Comparison of ENCODE assay signal across 9 cellular contexts in genomic region chr16:57245472-57246113, GRCh38. TPM values are rescaled to one million over a fixed set of nuclear protein-coding genes. Genes with fewer than 3 reads are reported as not detected.
DNase-seq lines count a peak whose midpoint lies in the region; ATAC-seq, FAIRE-seq and TF ChIP-seq lines count a peak whose summit lies in the region.
"Had no signal": no experiment of that assay in that cellular context is flagged by ENCODE, and none has a peak within 500 bp of the region (broad histone marks: within the 10 kb centered on the region; RNA-seq: fewer than 3 reads in every experiment).

No MANE protein-coding gene starts in this region.

- H2AFZ ChIP-seq in K562 (ENCODE audit: low read depth, low read length): peak overlapping the region; percentile 86

- H3K9ac ChIP-seq in K562 (ENCODE audit: insufficient read depth in 1 of 2, low read depth in 2 of 2, low read length in 2 of 2): peak overlapping the region; percentile 81 to 95

- CTCF ChIA-PET in Caco-2 (lab: Charles Lee) (interaction anchor here (1.0 to 1.4 kb wide), 5 partner anchors 38 to 203 kb away, joined by 3 to 7 read pairs (median 5); no protein-coding TSS in a partner anchor), K562 (lab: Yijun Ruan, JAX; ENCODE audit: low intra/inter-chr PET ratio) (no interaction called here)

- 8% methylated on average over 15 of the region's 28 CpGs for WGBS in K562 (ENCODE audit: insufficient coverage, low coverage, missing lambda C conversion rate)

- no peak for TF ChIP-seq EP300 in K562 (IDR thresholded peaks at IDR 0.05; ENCODE audit: low read length)

- H3K27me3 ChIP-seq in Caco-2 (replicated peaks; ENCODE audit: control insufficient read depth, insufficient read depth, low read length) (no peaks in the 10 kb centered on the region), K562 (ENCODE audit: control insufficient read depth in 2 of 2, insufficient read depth in 2 of 2, low read length in 2 of 2) (no peaks in the 10 kb centered on the region)

- H3K4me3 ChIP-seq in Caco-2 (ENCODE audit: low read depth, low read length) (peak overlapping the region; percentile 48), K562 (peak overlapping the region; percentile 84)

- no peaks in the 10 kb centered on the region for H3K27me3 Mint-ChIP-seq in Caco-2 (ENCODE audit: insufficient read depth, unreplicated experiment)

- POLR2A ChIA-PET in Caco-2 (lab: Charles Lee): interaction anchor here (0.6 to 2.3 kb wide), 13 partner anchors 10 to 458 kb away, joined by 3 to 9 read pairs (median 5); partner anchors contain the start of genes CIAPIN1, COQ9, PSME3IP1 and RSPRY1
- POLR2A ChIA-PET in K562 (lab: Yijun Ruan, JAX): interaction anchor here (0.9 to 2.1 kb wide), 11 partner anchors 11 to 193 kb away, joined by 3 to 15 read pairs (median 4); partner anchors contain the start of genes PSME3IP1 and RSPRY1

- H3K4me3 Mint-ChIP-seq in Caco-2 (ENCODE audit: unreplicated experiment): peak overlapping the region; percentile 85

- no peaks in the 10 kb centered on the region for H3K9me1 ChIP-seq in K562 (ENCODE audit: control insufficient read depth, insufficient read depth, low read length)

- H4K20me1 ChIP-seq in K562 (replicated peaks; ENCODE audit: control insufficient read depth, insufficient read depth, low read length): no peaks in the 10 kb centered on the region

- H3K36me3 ChIP-seq in Caco-2 (ENCODE audit: control insufficient read depth, insufficient read depth, low read length) (0 out of 2 replicates have a peak, but pooled peaks cover 2% of the 10 kb centered on the region), K562 (ENCODE audit: control insufficient read depth, insufficient read depth, low read length) (peaks cover 20% of the 10 kb centered on the region; the same call in 2 of the 3 replicates)

- intact Hi-C loops in Caco-2 (cut with micrococcal nuclease; ENCODE audit: unreplicated experiment) (loop anchor here (1.0 to 2.0 kb wide), 5 partner anchors 35 to 172 kb away; partner anchors contain the start of genes PSME3IP1 and RSPRY1), K562 (cut with micrococcal nuclease) (loop anchor here (1.0 kb wide), 1 partner anchor 55 kb away; no protein-coding TSS in a partner anchor)

- BruUV-seq in Caco-2 (replicated peaks; lab: Mats Ljungman, UMichigan) (no TSS peak), K562 (replicated peaks; lab: Mats Ljungman, UMichigan) (no TSS peak)

- peaks cover 55% of the 10 kb centered on the region for H3K36me3 Mint-ChIP-seq in Caco-2 (ENCODE audit: insufficient read depth, unreplicated experiment)

- TF ChIP-seq CTCF in Caco-2 (IDR thresholded peaks at IDR 0.05; ENCODE audit: insufficient read depth in 1 of 2, low read depth in 1 of 2, low read length in 1 of 2, severe bottlenecking in 1 of 2, unreplicated experiment in 1 of 2): no peak
- no peak for TF ChIP-seq CTCF in K562 (IDR thresholded peaks at IDR 0.05 in 2 of 3, conservative IDR thresholded peaks at IDR 0.05 in 1 of 3; ENCODE audit: insufficient read depth in 2 of 3, low read depth in 1 of 3, low read length in 3 of 3)

- no peaks in the 10 kb centered on the region for H3K9me3 ChIP-seq in Caco-2
- no peaks in the 10 kb centered on the region for H3K9me3 ChIP-seq in K562 (replicated peaks; ENCODE audit: control insufficient read depth, insufficient read depth, low read depth, low read length)

- FAIRE-seq in K562 (lab: Jason Lieb, UNC): peak; percentile 77
- FAIRE-seq: TTC549 had no signal

- peak overlapping the region; percentile 79 for H3K27ac ChIP-seq in K562 (ENCODE audit: extremely low read depth, low read depth, low read length)

- DNase-seq in Caco-2 (peak; percentile 70 to 71), NAMALWA (ENCODE audit: low spot score) (peak; percentile 36), K562 (ENCODE audit: extremely low read depth in 1 of 4, low spot score in 3 of 4) (peak in 2 of 4 experiments; percentile 42 to 51), iris pigment epithelial cell (ENCODE audit: low read depth) (peak; percentile 22)
- peak; percentile 38 for DNase-seq in stimulated activated naive CD8-positive, alpha-beta T cell treated with anti-CD3 and anti-CD28 coated beads, Interleukin-15, Interleukin-2, amounts not matched to agents 100 U/mL and 50 U/mL, for 24 hours
- no peak for DNase-seq in stimulated activated CD4-positive, alpha-beta T cell treated with anti-CD3 and anti-CD28 coated beads, Interleukin-1b, Interleukin-23, amount 100 ng/mL, for 48 hours

- no peaks in the 10 kb centered on the region for H3K9me3 Mint-ChIP-seq in Caco-2 (ENCODE audit: unreplicated experiment)

- in situ Hi-C loops in K562 (cut with MboI): no loop called here

- peak overlapping the region; percentile 87 for H3K27ac Mint-ChIP-seq in Caco-2 (ENCODE audit: unreplicated experiment)

- H3K4me1 ChIP-seq in Caco-2 (no peaks in the 10 kb centered on the region), K562 (replicated peaks in 1 of 2; ENCODE audit: control insufficient read depth in 2 of 2, insufficient read depth in 2 of 2, low read length in 2 of 2) (peaks cover 7 to 8% of the 10 kb centered on the region in 2 experiments; a peak in 4 of 5 replicates)

- H3K79me2 ChIP-seq in K562 (ENCODE audit: control insufficient read depth, insufficient read depth, low read length): peaks cover 9% of the 10 kb centered on the region; the same call in 2 of the 3 replicates

- peak overlapping the region; percentile 76 for H3K4me2 ChIP-seq in K562 (ENCODE audit: insufficient read depth, low read length)

- ATAC-seq in GM21423 (IDR thresholded peaks at IDR 0.05; ENCODE audit: unreplicated experiment) (peak; percentile 23), K562 (peak; percentile 54), GM18520 (IDR thresholded peaks at IDR 0.05; ENCODE audit: unreplicated experiment) (no peak)
- no peak for ATAC-seq in stimulated activated naive CD8-positive, alpha-beta T cell treated with anti-CD3 and anti-CD28 coated beads, Interleukin-15, Interleukin-2, amounts not matched to agents 100 U/mL and 50 U/mL, for 24 hours

- TF ChIP-seq POLR2A in K562 (conservative IDR thresholded peaks at IDR 0.05): no peak

- H3K4me1 Mint-ChIP-seq in Caco-2 (ENCODE audit: low read depth, unreplicated experiment): peaks cover 7% of the 10 kb centered on the region

- TF ChIP-seq RAD21 in K562 (CRISPR knock-in tag; conservative IDR thresholded peaks at IDR 0.05 in 1 of 2, IDR thresholded peaks at IDR 0.05 in 1 of 2): no peak

RNA-seq across cellular contexts. Expression of gene ARL2BP, which starts 0.5 kb away (rescaled TPM):
- 38.5 and 47.6 TPM in 2 replicates for total RNA-seq in Caco-2 (2022)
- total RNA-seq in K562 (2011; cell fraction: chromatin; rRNA removed; ENCODE audit: low replicate concordance): 7.3 and 7.4 TPM in 2 replicates
- total RNA-seq in K562 (2011; cell fraction: nucleolus; rRNA removed): 6.1 and 6.7 TPM in 2 replicates
- 9.8 and 13.2 TPM in 2 replicates for total RNA-seq in K562 (2011; cell fraction: nucleoplasm; rRNA removed)
- 24.5 and 28.0 TPM in 2 replicates for total RNA-seq in K562 (2014; rRNA removed)
- 33.9 and 34.6 TPM in 2 replicates for total RNA-seq in K562 (2014; rRNA removed; fragmentation: Illumina TruSeq; extraction: Trizol)
- total RNA-seq in K562 (2015; rRNA removed; fragmentation: Illumina TruSeq; extraction: Trizol): 33.2 and 36.7 TPM in 2 replicates
- 27.2 and 30.8 TPM in 2 replicates for total RNA-seq in K562 (2021)
- polyA plus RNA-seq in K562 (2011; rRNA removed): 41.8 and 49.8 TPM in 2 replicates
- polyA plus RNA-seq in K562 (2011; cell fraction: cytosol; rRNA removed): 32.7 and 45.1 TPM in 2 replicates
- polyA plus RNA-seq in K562 (2011; cell fraction: nucleus; rRNA removed): 13.7 and 20.4 TPM in 2 replicates
- polyA plus RNA-seq in K562 (2012): 29.7 and 37.4 TPM in 2 replicates
- polyA plus RNA-seq in K562 (2014; fragmentation: Illumina TruSeq; extraction: Trizol): 33.1 and 38.3 TPM in 2 replicates
- polyA plus RNA-seq in K562 (2014; fragmentation: Nextera tagmentation; extraction: Ambion mirVana): 10 to 100 TPM; 16.7 to 17.1 TPM
- polyA plus RNA-seq in K562 (2014; rRNA removed): 20.3 and 23.1 TPM in 2 replicates
- 37.9 and 40.7 TPM in 2 replicates for polyA minus RNA-seq in K562 (2011; rRNA and poly(A)+ RNA removed)
- polyA minus RNA-seq in K562 (2011; cell fraction: cytosol; rRNA and poly(A)+ RNA removed): 19.5 and 24.3 TPM in 2 replicates
- polyA minus RNA-seq in K562 (2011; cell fraction: nucleus; rRNA and poly(A)+ RNA removed): 3.8 and 7.4 TPM in 2 replicates

RNA-seq across cellular contexts. Expression of gene PLLP, which starts 38.9 kb away (rescaled TPM):
- total RNA-seq in Caco-2 (2022): 53.0 and 54.0 TPM in 2 replicates
- total RNA-seq in K562 (2011; cell fraction: chromatin; rRNA removed; ENCODE audit: low replicate concordance): 0.44 and 0.93 TPM in 2 replicates
- total RNA-seq in K562 (2011; cell fraction: nucleolus; rRNA removed): 0.92 and 1.3 TPM in 2 replicates
- 0.81 and 1.4 TPM in 2 replicates for total RNA-seq in K562 (2011; cell fraction: nucleoplasm; rRNA removed)
- 0.09 TPM in 1 of 2 replicates, not detected in the other for total RNA-seq in K562 (2014; rRNA removed)
- 0.11 and 0.22 TPM in 2 replicates for total RNA-seq in K562 (2014; rRNA removed; fragmentation: Illumina TruSeq; extraction: Trizol)
- total RNA-seq in K562 (2015; rRNA removed; fragmentation: Illumina TruSeq; extraction: Trizol): 0.11 and 0.51 TPM in 2 replicates
- total RNA-seq in K562 (2021): 0.38 and 0.42 TPM in 2 replicates
- polyA plus RNA-seq in K562 (2011; rRNA removed): 0.96 and 1.2 TPM in 2 replicates
- polyA plus RNA-seq in K562 (2011; cell fraction: cytosol; rRNA removed): 1.4 and 3.5 TPM in 2 replicates
- polyA plus RNA-seq in K562 (2011; cell fraction: nucleus; rRNA removed): 0.66 and 1.1 TPM in 2 replicates
- polyA plus RNA-seq in K562 (2012): 0.65 and 0.80 TPM in 2 replicates
- polyA plus RNA-seq in K562 (2014; fragmentation: Illumina TruSeq; extraction: Trizol): 0.25 and 0.42 TPM in 2 replicates
- under 1 TPM; 0.10 to 0.15 TPM for polyA plus RNA-seq in K562 (2014; fragmentation: Nextera tagmentation; extraction: Ambion mirVana)
- 0.27 and 1.7 TPM in 2 replicates for polyA plus RNA-seq in K562 (2014; rRNA removed)
- polyA minus RNA-seq in K562 (2011; rRNA and poly(A)+ RNA removed): 0.33 and 1.8 TPM in 2 replicates
- 3.1 and 4.1 TPM in 2 replicates for polyA minus RNA-seq in K562 (2011; cell fraction: cytosol; rRNA and poly(A)+ RNA removed)
- 0.40 and 0.56 TPM in 2 replicates for polyA minus RNA-seq in K562 (2011; cell fraction: nucleus; rRNA and poly(A)+ RNA removed)

RNA-seq across cellular contexts. Expression of gene RSPRY1, which starts 59.5 kb away (rescaled TPM):
- total RNA-seq in Caco-2 (2022) (56.7 and 57.7 TPM in 2 replicates), K562 (2014; rRNA removed) (14.5 and 20.0 TPM in 2 replicates), K562 (2014; rRNA removed; fragmentation: Illumina TruSeq; extraction: Trizol) (25.5 and 26.3 TPM in 2 replicates), K562 (2015; rRNA removed; fragmentation: Illumina TruSeq; extraction: Trizol) (25.2 and 27.8 TPM in 2 replicates), K562 (2021) (20.8 and 22.7 TPM in 2 replicates)
- 60.1 and 86.3 TPM in 2 replicates for total RNA-seq in K562 (2011; cell fraction: chromatin; rRNA removed; ENCODE audit: low replicate concordance)
- 29.9 and 41.0 TPM in 2 replicates for total RNA-seq in K562 (2011; cell fraction: nucleolus; rRNA removed)
- 44.0 and 48.0 TPM in 2 replicates for total RNA-seq in K562 (2011; cell fraction: nucleoplasm; rRNA removed)
- polyA plus RNA-seq in K562 (2011; rRNA removed) (25.4 and 28.0 TPM in 2 replicates), K562 (2014; fragmentation: Illumina TruSeq; extraction: Trizol) (17.6 and 23.1 TPM in 2 replicates), K562 (2014; fragmentation: Nextera tagmentation; extraction: Ambion mirVana) (10 to 100 TPM; 10.2 to 13.4 TPM), K562 (2014; rRNA removed) (15.0 and 17.5 TPM in 2 replicates)
- 10.7 and 15.7 TPM in 2 replicates for polyA plus RNA-seq in K562 (2011; cell fraction: cytosol; rRNA removed)
- 21.4 and 28.5 TPM in 2 replicates for polyA plus RNA-seq in K562 (2011; cell fraction: nucleus; rRNA removed)
- 11.1 and 11.4 TPM in 2 replicates for polyA plus RNA-seq in K562 (2012)
- 61.4 and 62.4 TPM in 2 replicates for polyA minus RNA-seq in K562 (2011; rRNA and poly(A)+ RNA removed)
- 31.9 and 34.4 TPM in 2 replicates for polyA minus RNA-seq in K562 (2011; cell fraction: cytosol; rRNA and poly(A)+ RNA removed)
- polyA minus RNA-seq in K562 (2011; cell fraction: nucleus; rRNA and poly(A)+ RNA removed): 26.1 and 51.2 TPM in 2 replicates

RNA-seq across cellular contexts. Expression of gene PSME3IP1, which starts 59.8 kb away (rescaled TPM):
- total RNA-seq in Caco-2 (2022) (141 and 143 TPM in 2 replicates), K562 (2014; rRNA removed) (76.9 and 85.5 TPM in 2 replicates), K562 (2014; rRNA removed; fragmentation: Illumina TruSeq; extraction: Trizol) (143 and 167 TPM in 2 replicates), K562 (2015; rRNA removed; fragmentation: Illumina TruSeq; extraction: Trizol) (147 and 158 TPM in 2 replicates), K562 (2021) (104 and 106 TPM in 2 replicates)
- total RNA-seq in K562 (2011; cell fraction: chromatin; rRNA removed; ENCODE audit: low replicate concordance): 53.9 and 134 TPM in 2 replicates
- total RNA-seq in K562 (2011; cell fraction: nucleolus; rRNA removed): 46.7 and 60.7 TPM in 2 replicates
- total RNA-seq in K562 (2011; cell fraction: nucleoplasm; rRNA removed): 71.6 and 104 TPM in 2 replicates
- polyA plus RNA-seq in K562 (2011; rRNA removed) (115 and 144 TPM in 2 replicates), K562 (2014; fragmentation: Illumina TruSeq; extraction: Trizol) (155 and 187 TPM in 2 replicates), K562 (2014; fragmentation: Nextera tagmentation; extraction: Ambion mirVana) (100 to 1,000 TPM in 1 of 2 experiments, 10 to 100 TPM in 1; 63.8 to 142 TPM), K562 (2014; rRNA removed) (146 and 152 TPM in 2 replicates)
- 132 and 144 TPM in 2 replicates for polyA plus RNA-seq in K562 (2011; cell fraction: cytosol; rRNA removed)
- polyA plus RNA-seq in K562 (2011; cell fraction: nucleus; rRNA removed): 251 and 259 TPM in 2 replicates
- polyA plus RNA-seq in K562 (2012): 88.6 and 121 TPM in 2 replicates
- polyA minus RNA-seq in K562 (2011; rRNA and poly(A)+ RNA removed): 78.0 and 80.4 TPM in 2 replicates
- 45.1 and 48.8 TPM in 2 replicates for polyA minus RNA-seq in K562 (2011; cell fraction: cytosol; rRNA and poly(A)+ RNA removed)
- polyA minus RNA-seq in K562 (2011; cell fraction: nucleus; rRNA and poly(A)+ RNA removed): 40.8 and 66.0 TPM in 2 replicates

Comparison
In these comparisons a context has a peak if more than half of its experiments do, and no peak if none do; other contexts are left out.
1. ATAC-seq: peak in GM21423 (single experiment) and K562 (single experiment); none in stimulated activated naive CD8-positive, alpha-beta T cell treated with anti-CD3 and anti-CD28 coated beads, Interleukin-15, Interleukin-2, amounts not matched to agents 100 U/mL and 50 U/mL, for 24 hours (single experiment) and GM18520 (single experiment).
2. RNA of gene PLLP, which starts 38.9 kb away (total RNA-seq): 53.0 to 54.0 TPM in Caco-2; 0.09 to 1.4 TPM in K562; every median in the first group is over 10 times any median in the second.